In the genomic region with DNA sequence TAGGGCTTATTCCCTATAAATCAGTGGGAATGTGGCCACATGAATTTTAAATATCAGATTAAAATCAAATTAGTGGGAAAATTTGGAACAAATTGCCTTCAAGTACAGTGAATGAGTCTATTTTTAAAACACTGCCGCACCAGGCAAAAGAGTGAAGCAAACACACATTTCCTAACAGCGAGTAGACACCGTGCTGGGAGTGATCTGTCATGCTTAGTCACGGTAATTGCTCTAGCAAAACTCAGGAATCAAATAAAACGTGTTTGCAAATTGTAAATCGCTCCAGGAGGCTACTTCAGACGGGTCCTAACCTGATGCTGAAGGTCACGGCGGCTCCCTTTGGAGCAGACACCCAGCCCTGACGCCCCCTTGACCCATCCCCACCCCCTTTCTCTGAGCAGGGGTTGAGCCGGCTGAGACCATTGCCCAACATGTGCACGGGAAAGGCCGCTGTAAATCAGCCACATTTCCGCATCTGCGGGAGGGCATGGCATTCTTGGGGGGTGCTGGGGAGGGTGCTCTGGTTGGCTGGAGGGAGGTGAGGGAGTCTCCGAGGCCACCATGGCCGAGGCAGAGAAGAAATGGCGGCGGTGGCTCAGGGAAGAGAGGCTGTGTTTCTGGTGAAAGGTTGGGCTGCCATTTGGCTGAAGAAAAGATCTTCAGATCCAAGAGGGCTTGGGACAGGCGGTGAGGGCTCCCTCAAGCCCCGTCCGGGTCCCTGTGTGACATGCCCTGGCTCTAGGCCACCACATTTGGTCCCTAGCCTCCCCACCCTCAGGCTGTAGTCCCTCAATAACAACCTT, we compare ENCODE assay signal across 10 cellular contexts. TPM values are rescaled to one million over a fixed set of nuclear protein-coding genes. Genes with fewer than 3 reads are reported as not detected.
DNase-seq lines count a peak whose midpoint lies in the region; ATAC-seq and TF ChIP-seq lines count a peak whose summit lies in the region.
"Had no signal": no experiment of that assay in that cellular context is flagged by ENCODE, and none has a peak within 500 bp of the region (broad histone marks: within the 10 kb centered on the region; RNA-seq: fewer than 3 reads in every experiment).

No MANE protein-coding gene starts in this region.

- H3K27ac ChIP-seq in RWPE1: peak overlapping the region; percentile 91
- H3K27ac ChIP-seq: 22Rv1, SJSA1 had no signal

- H3K9me3 Mint-ChIP-seq in type B pancreatic cell: peaks cover 6% of the 10 kb centered on the region

- peak overlapping the region; percentile 56 for H3K4me3 Mint-ChIP-seq in type B pancreatic cell

- peaks cover 26% of the 10 kb centered on the region for H3K4me1 Mint-ChIP-seq in type B pancreatic cell (ENCODE audit: unreplicated experiment)

- ATAC-seq in GM19324 (IDR thresholded peaks at IDR 0.05; ENCODE audit: low FRiP score, unreplicated experiment) (no peak), GM19467 (IDR thresholded peaks at IDR 0.05; ENCODE audit: unreplicated experiment) (no peak)

- DNase-seq in NCI-H1092 treated with DMSO at 0.1 percent for 48 hours (lab: John Stamatoyannopoulos, UW) (peak; percentile 38), NCI-H1092 (lab: John Stamatoyannopoulos, UW) (no peak), RWPE1 (ENCODE audit: low spot score) (peak; percentile 80), hepatic stellate cell (ENCODE audit: low spot score) (peak; percentile 78), type B pancreatic cell (ENCODE audit: extremely low spot score, unreplicated experiment) (no peak)
- DNase-seq in activated naive CD4-positive, alpha-beta T cell treated with Interleukin-2 at 50 U/mL for 16 hours: no peak

- peaks cover 25% of the 10 kb centered on the region for H3K27me3 Mint-ChIP-seq in type B pancreatic cell

- peak overlapping the region; percentile 92 for H3K27ac Mint-ChIP-seq in type B pancreatic cell

- POLR2A ChIA-PET in RWPE1 (lab: Yijun Ruan, JAX; ENCODE audit: low non-redundant PET): no interaction called here

- no peak for TF ChIP-seq CTCF in RWPE1 (conservative IDR thresholded peaks at IDR 0.05; ENCODE audit: low read depth)
- TF ChIP-seq CTCF in type B pancreatic cell (conservative IDR thresholded peaks at IDR 0.05): no peak

- peaks cover 3% of the 10 kb centered on the region for H3K36me3 Mint-ChIP-seq in type B pancreatic cell

- CTCF ChIA-PET in RWPE1 (lab: Yijun Ruan, JAX): interaction anchor here (0.7 to 1.1 kb wide), 2 partner anchors 9 to 45 kb away, joined by 3 to 5 read pairs; partner anchors contain the start of gene CEBPA

RNA-seq across cellular contexts. Expression of gene CEBPA, which starts 8.9 kb away (rescaled TPM):
- total RNA-seq in type B pancreatic cell (ENCODE audit: low replicate concordance): 24.4 and 50.4 TPM in 2 replicates

Comparison
In these comparisons a context has a peak if more than half of its experiments do, and no peak if none do; other contexts are left out.
1. DNase-seq: peak in NCI-H1092 treated with DMSO at 0.1 percent for 48 hours (single experiment), RWPE1 (single experiment) and hepatic stellate cell (single experiment); none in NCI-H1092 (single experiment), type B pancreatic cell (single experiment) and activated naive CD4-positive, alpha-beta T cell treated with Interleukin-2 at 50 U/mL for 16 hours (single experiment).